ENCODE assay signal across 8 cellular contexts in the genomic region with DNA sequence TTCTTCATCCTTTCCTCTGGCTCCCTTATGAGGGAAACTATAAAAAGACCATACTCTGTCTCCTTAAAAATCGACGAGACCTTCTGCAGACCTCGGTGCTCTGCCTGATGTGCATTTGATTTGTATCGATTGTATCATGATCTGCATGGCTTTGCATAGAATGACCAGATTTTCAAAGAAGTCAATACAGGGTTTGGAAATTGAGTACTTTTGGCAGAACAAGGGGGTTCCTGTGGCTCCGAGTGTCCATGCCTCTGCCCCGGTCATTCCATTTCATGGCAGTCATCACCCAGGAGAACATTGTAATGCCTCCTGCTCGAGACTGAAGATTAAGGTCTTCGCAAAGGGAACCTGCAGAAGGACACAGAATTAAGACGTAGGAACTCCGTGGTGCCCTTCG. TPM values are rescaled to one million over a fixed set of nuclear protein-coding genes. Genes with fewer than 3 reads are reported as not detected.
A peak's percentile ranks its signal among the peaks of the same experiment; 100 is the strongest.
DNase-seq lines count a peak whose midpoint lies in the region; TF ChIP-seq lines count a peak whose summit lies in the region.

No MANE protein-coding gene starts in this region.

- H3K4me3 ChIP-seq in SJCRH30 = peak overlapping the region; percentile 80
- H3K4me3 ChIP-seq in fibroblast of lung (replicated peaks in 1 of 4; ENCODE audit: control extremely low read depth in 1 of 4, insufficient read depth in 1 of 4, low read depth in 3 of 4, low read length in 4 of 4) = peak overlapping the region; percentile 62 to 92 (median 90)
- peak overlapping the region; percentile 95 for H3K4me3 ChIP-seq in rectal smooth muscle tissue (ENCODE audit: low read length)

- peak overlapping the region; percentile 97 for H3K4me3 Mint-ChIP-seq in activated naive CD4-positive, alpha-beta T cell treated with anti-CD3 and anti-CD28 coated beads, Interleukin-2, amount 10 ng/mL, durations not matched to agents 7 days and 5 days

- H3K27ac ChIP-seq in SJCRH30 (peak overlapping the region; percentile 88), fibroblast of lung (ENCODE audit: insufficient read depth, low read length) (peak overlapping the region; percentile 71), rectal smooth muscle tissue (ENCODE audit: low read depth, low read length) (peak overlapping the region; percentile 85)

- H3K36me3 ChIP-seq in SJCRH30 (peaks cover 31% of the 10 kb centered on the region), fibroblast of lung (ENCODE audit: control insufficient read depth, insufficient read depth, low read length) (peaks cover 9% of the 10 kb centered on the region), rectal smooth muscle tissue (ENCODE audit: control insufficient read depth, insufficient read depth, low read length) (peaks cover 11% of the 10 kb centered on the region)

- H4K20me1 ChIP-seq in fibroblast of lung (ENCODE audit: control insufficient read depth, extremely low read depth, insufficient read depth, low read length) = no peaks in the 10 kb centered on the region

- H3K4me1 Mint-ChIP-seq in activated naive CD4-positive, alpha-beta T cell treated with anti-CD3 and anti-CD28 coated beads, Interleukin-2, amount 10 ng/mL, durations not matched to agents 7 days and 5 days = peaks cover 69% of the 10 kb centered on the region

- CTCF ChIA-PET in activated naive CD4-positive, alpha-beta T cell treated with anti-CD3 and anti-CD28 coated beads, Interleukin-2, amount 10 ng/mL, durations not matched to agents 7 days and 5 days (lab: Charles Lee) = interaction anchor here (1.2 to 5.3 kb wide), 4 partner anchors 11 to 48 kb away, joined by 4 to 49 read pairs (median 18); no protein-coding TSS in a partner anchor

- no peak for TF ChIP-seq CTCF in fibroblast of lung (conservative IDR thresholded peaks at IDR 0.05 in 1 of 2, IDR thresholded peaks at IDR 0.05 in 1 of 2; ENCODE audit: low read depth in 1 of 2, low read length in 2 of 2)

- H3K9me3 ChIP-seq in SJCRH30 (replicated peaks) (no peaks in the 10 kb centered on the region), fibroblast of lung (ENCODE audit: control insufficient read depth, insufficient read depth, low read depth, low read length) (no peaks in the 10 kb centered on the region)

- peaks cover 4% of the 10 kb centered on the region for H3K27me3 Mint-ChIP-seq in activated naive CD4-positive, alpha-beta T cell treated with anti-CD3 and anti-CD28 coated beads, Interleukin-2, amount 10 ng/mL, durations not matched to agents 7 days and 5 days

- peaks cover 11% of the 10 kb centered on the region for H3K9me3 Mint-ChIP-seq in activated naive CD4-positive, alpha-beta T cell treated with anti-CD3 and anti-CD28 coated beads, Interleukin-2, amount 10 ng/mL, durations not matched to agents 7 days and 5 days

- H2AFZ ChIP-seq in fibroblast of lung (ENCODE audit: low read length) = peak overlapping the region; percentile 50

- peaks cover 36% of the 10 kb centered on the region for H3K79me2 ChIP-seq in fibroblast of lung (ENCODE audit: control insufficient read depth, insufficient read depth, low read length)

- no peak for DNase-seq in activated naive CD4-positive, alpha-beta T cell treated with anti-CD3 and anti-CD28 coated beads, Interleukin-2, amount 10 ng/mL, durations not matched to agents 7 days and 5 days
- DNase-seq in activated naive CD4-positive, alpha-beta T cell treated with Interleukin-2 at 50 U/mL for 16 hours = no peak
- DNase-seq in SJCRH30 = peak in 1 of 2 experiments; percentile 32
- DNase-seq in fibroblast of lung (ENCODE audit: low read depth in 2 of 2) = peak in 1 of 2 donors; percentile 36
- DNase-seq in SW480 (ENCODE audit: low spot score) = no peak
- DNase-seq in DMS153 (lab: John Stamatoyannopoulos, UW) = no peak
- no peak for DNase-seq in activated effector memory CD4-positive, alpha-beta T cell treated with Interleukin-2 at 50 U/mL for 16 hours

- H3K4me2 ChIP-seq in fibroblast of lung (ENCODE audit: extremely low read depth, insufficient read depth, low read length) = peak overlapping the region; percentile 55

- H3K36me3 Mint-ChIP-seq in activated naive CD4-positive, alpha-beta T cell treated with anti-CD3 and anti-CD28 coated beads, Interleukin-2, amount 10 ng/mL, durations not matched to agents 7 days and 5 days = peaks cover 50% of the 10 kb centered on the region

- H3K4me1 ChIP-seq in SJCRH30 (peaks cover 10% of the 10 kb centered on the region), fibroblast of lung (ENCODE audit: control insufficient read depth, extremely low read depth, insufficient read depth, low read length) (peaks cover 11% of the 10 kb centered on the region), rectal smooth muscle tissue (ENCODE audit: control insufficient read depth, insufficient read depth, low read length) (peaks cover 14% of the 10 kb centered on the region)

- H3K27ac Mint-ChIP-seq in activated naive CD4-positive, alpha-beta T cell treated with anti-CD3 and anti-CD28 coated beads, Interleukin-2, amount 10 ng/mL, durations not matched to agents 7 days and 5 days = peak overlapping the region; percentile 93

- H3K27me3 ChIP-seq in SJCRH30 (no peaks in the 10 kb centered on the region), fibroblast of lung (ENCODE audit: control insufficient read depth, insufficient read depth, low read length) (no peaks in the 10 kb centered on the region), rectal smooth muscle tissue (ENCODE audit: control insufficient read depth, insufficient read depth, low read length) (no peaks in the 10 kb centered on the region)

- H3K9ac ChIP-seq in fibroblast of lung (ENCODE audit: insufficient read depth, low read length) (peak overlapping the region; percentile 63), rectal smooth muscle tissue (ENCODE audit: low read length) (peak overlapping the region; percentile 68)

RNA-seq across cellular contexts. Expression of gene CASP2, which starts 0.7 kb away (rescaled TPM):
- 36.6 and 39.1 TPM in 2 replicates for total RNA-seq in SJCRH30 (2014; rRNA removed; shearing (Covaris generic))
- 8.5 and 9.4 TPM in 2 replicates for total RNA-seq in fibroblast of lung
- 22.6 and 33.6 TPM in 2 replicates for polyA plus RNA-seq in fibroblast of lung
- 11.1 and 16.4 TPM in 2 replicates for polyA plus RNA-seq in fibroblast of lung (2012)
- 31.4 and 118 TPM in 2 replicates for polyA minus RNA-seq in fibroblast of lung (ENCODE audit: low replicate concordance)

RNA-seq across cellular contexts. Expression of gene TMEM139, which starts 4.1 kb away (rescaled TPM):
- total RNA-seq in SJCRH30 (2014; rRNA removed; shearing (Covaris generic)) = 0.97 and 2.5 TPM in 2 replicates
- total RNA-seq in fibroblast of lung = under 0.01 TPM in 1 of 2 replicates, not detected in the other
- not detected in 2 replicates for polyA plus RNA-seq in fibroblast of lung
- 0.24 TPM in 1 of 2 replicates, not detected in the other for polyA plus RNA-seq in fibroblast of lung (2012)
- not detected in 2 replicates for polyA minus RNA-seq in fibroblast of lung (ENCODE audit: low replicate concordance)

RNA-seq across cellular contexts. Expression of gene GSTK1, which starts 25.6 kb away (rescaled TPM):
- total RNA-seq in SJCRH30 (2014; rRNA removed; shearing (Covaris generic)) = 35.2 and 35.6 TPM in 2 replicates
- total RNA-seq in fibroblast of lung = 88.6 and 110 TPM in 2 replicates
- 131 and 132 TPM in 2 replicates for polyA plus RNA-seq in fibroblast of lung
- polyA plus RNA-seq in fibroblast of lung (2012) = 128 and 137 TPM in 2 replicates
- polyA minus RNA-seq in fibroblast of lung (ENCODE audit: low replicate concordance) = 85.5 and 87.2 TPM in 2 replicates

RNA-seq across cellular contexts. Expression of gene CLCN1, which starts 27.1 kb away (rescaled TPM):
- not detected in 2 replicates for total RNA-seq in SJCRH30 (2014; rRNA removed; shearing (Covaris generic))
- total RNA-seq in fibroblast of lung = under 0.01 TPM in 2 replicates
- not detected in 2 replicates for polyA plus RNA-seq in fibroblast of lung
- polyA plus RNA-seq in fibroblast of lung (2012) = 0.03 TPM in 1 of 2 replicates, not detected in the other
- polyA minus RNA-seq in fibroblast of lung (ENCODE audit: low replicate concordance) = 0.67 TPM in 1 of 2 replicates, not detected in the other
